8 cellular contexts compared by ENCODE assay signal in the genomic region with DNA sequence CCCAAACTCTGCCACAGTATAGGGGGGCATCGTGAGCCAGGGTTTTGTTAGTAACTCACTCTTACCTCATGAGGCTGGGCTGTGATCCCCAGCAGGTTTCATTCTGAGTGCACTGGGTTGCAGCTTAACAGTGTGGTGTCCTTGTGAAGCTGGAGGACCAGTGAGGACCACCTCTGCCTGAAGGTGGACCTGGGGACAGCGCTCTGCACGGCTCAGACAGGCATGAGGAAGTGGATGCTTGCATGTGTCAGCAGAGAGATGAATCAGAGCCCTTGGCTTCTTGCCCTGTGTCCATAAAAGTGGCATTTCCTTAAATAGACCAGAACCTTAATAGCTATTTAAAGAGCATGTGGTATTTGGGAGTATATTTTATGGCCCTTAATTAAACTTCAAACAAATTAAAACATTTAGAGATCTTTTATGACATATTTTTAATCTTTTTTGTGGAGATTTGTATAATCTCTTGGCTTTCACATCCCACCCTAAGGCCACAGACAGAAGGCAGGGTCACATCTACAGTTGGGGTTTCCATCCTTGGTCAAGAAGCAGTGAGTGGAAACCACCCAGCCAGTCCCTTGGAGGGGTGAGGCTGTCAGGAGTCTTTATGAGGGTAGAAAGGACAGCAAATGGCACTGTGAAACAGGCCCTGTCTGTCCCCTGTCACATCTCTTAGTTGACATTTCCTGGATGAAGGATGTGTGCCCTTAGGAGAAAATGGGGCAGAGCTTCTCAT. TPM values are rescaled to one million over a fixed set of nuclear protein-coding genes. Genes with fewer than 3 reads are reported as not detected.
A peak's percentile ranks its signal among the peaks of the same experiment; 100 is the strongest.
DNase-seq lines count a peak whose midpoint lies in the region; ATAC-seq, FAIRE-seq and TF ChIP-seq lines count a peak whose summit lies in the region.

No MANE protein-coding gene starts in this region.

- POLR2A ChIA-PET in HepG2 (lab: Yijun Ruan, JAX) = no interaction called here

- H4K20me1 ChIP-seq in HepG2 (ENCODE audit: insufficient read depth, low read length) = no peaks in the 10 kb centered on the region; the same call in 1 of the 2 replicates

- in situ Hi-C loops in HepG2 (cut with HindIII; ENCODE audit: extremely low pct_ligation_motif_present, low pct_unique_long_range_greater_than_20kb) = loop anchor here (5.0 kb wide), 1 partner anchor 40 kb away; no protein-coding TSS in a partner anchor

- BruUV-seq in HepG2 (replicated peaks; lab: Mats Ljungman, UMichigan) = TSS peak; percentile 14

- H3K9me3 ChIP-seq in HepG2 (ENCODE audit: low read length) = no peaks in the 10 kb centered on the region
- H3K9me3 ChIP-seq in tibial artery = no peaks in the 10 kb centered on the region

- H3K4me2 ChIP-seq in HepG2 (ENCODE audit: low read depth, low read length) = no peak overlapping the region

- no peak for TF ChIP-seq POLR2A in HepG2 (IDR thresholded peaks at IDR 0.05; ENCODE audit: insufficient read depth in 1 of 2, low read depth in 2 of 2, low read length in 2 of 2)

- intact Hi-C loops in HepG2 (cut with micrococcal nuclease; ENCODE audit: unreplicated experiment) = no loop called here
- intact Hi-C loops in tibial artery (cut with DNase I; ENCODE audit: low total_unique reads) = no loop called here

- H3K27ac Mint-ChIP-seq in central memory CD8-positive, alpha-beta T cell (ENCODE audit: low read depth) = peak overlapping the region; percentile 32

- H3K4me1 Mint-ChIP-seq in central memory CD8-positive, alpha-beta T cell = peaks cover 37% of the 10 kb centered on the region

- H3K36me3 Mint-ChIP-seq in central memory CD8-positive, alpha-beta T cell (ENCODE audit: insufficient read depth) = peaks cover 10% of the 10 kb centered on the region

- no peak for TF ChIP-seq EP300 in HepG2 (IDR thresholded peaks at IDR 0.05; ENCODE audit: low read depth in 2 of 2, low read length in 2 of 2)
- TF ChIP-seq EP300 in HepG2 (CRISPR knock-in tag; IDR thresholded peaks at IDR 0.05; ENCODE audit: borderline replicate concordance) = no peak

- WGBS in HepG2 (ENCODE audit: low lambda C conversion rate) = 88% methylated on average over 3 of the region's 3 CpGs

- H2AFZ ChIP-seq in HepG2 (ENCODE audit: low read length) = no peak overlapping the region

- H3K27me3 Mint-ChIP-seq in central memory CD8-positive, alpha-beta T cell = no peaks in the 10 kb centered on the region

- TF ChIP-seq RAD21 in HepG2 (CRISPR knock-in tag; IDR thresholded peaks at IDR 0.05) = no peak

- H3K79me2 ChIP-seq in HepG2 (ENCODE audit: insufficient read depth, low read length) = no peaks in the 10 kb centered on the region

- no peak overlapping the region for H3K27ac ChIP-seq in HepG2 (ENCODE audit: extremely low read length, insufficient read depth, low read length)
- peak overlapping the region; percentile 75 for H3K27ac ChIP-seq in tibial artery

- no peak for FAIRE-seq in HepG2 (lab: Jason Lieb, UNC)

- ATAC-seq in GM19023 (IDR thresholded peaks at IDR 0.05; ENCODE audit: unreplicated experiment) (peak; percentile 42), HepG2 (0 out of 3 replicates have a peak, but pooled peaks have one; percentile 32), GM21528 (IDR thresholded peaks at IDR 0.05; ENCODE audit: low FRiP score, unreplicated experiment) (no peak)
- ATAC-seq in central memory CD8-positive, alpha-beta T cell (replicated peaks; ENCODE audit: extremely low read depth, poor library complexity, severe bottlenecking) = no peak

- H3K4me1 ChIP-seq in HepG2 (ENCODE audit: insufficient read depth, low read length) (peaks cover 10% of the 10 kb centered on the region; the same call in 1 of the 2 replicates), tibial artery (peaks cover 0 to 68% (median 47%) of the 10 kb centered on the region in 4 donors)

- no peak overlapping the region for H3K9ac ChIP-seq in HepG2 (ENCODE audit: insufficient read depth, low read depth, low read length)

- no peak for TF ChIP-seq CTCF in AG09309 (IDR thresholded peaks at IDR 0.05; ENCODE audit: control insufficient read depth, insufficient read depth, low read depth, low read length, missing control alignments)
- no peak for TF ChIP-seq CTCF in HepG2 (CRISPR knock-in tag; IDR thresholded peaks at IDR 0.05)
- TF ChIP-seq CTCF in tibial artery (IDR thresholded peaks at IDR 0.05) = no peak

- peaks cover 18 to 65% of the 10 kb centered on the region in 2 experiments for H3K36me3 ChIP-seq in HepG2 (replicated peaks in 1 of 2; ENCODE audit: control insufficient read depth in 1 of 2, insufficient read depth in 2 of 2, low read length in 2 of 2)
- H3K36me3 ChIP-seq in tibial artery = peaks cover 6 to 28% (median 7%) of the 10 kb centered on the region in 3 donors

- DNase-seq in AG09309 (ENCODE audit: low read depth) (peak; percentile 90), NOMO-1 treated with DMSO at 0.1 percent for 48 hours (lab: John Stamatoyannopoulos, UW; ENCODE audit: unreplicated experiment) (peak; percentile 93), HepG2 (ENCODE audit: low spot score) (peak; percentile 24), tibial artery (peak; percentile 88 to 90), NCI-H510A treated with DMSO at 0.1 percent for 48 hours (lab: John Stamatoyannopoulos, UW) (no peak)
- no peak for DNase-seq in central memory CD8-positive, alpha-beta T cell (ENCODE audit: low spot score in 2 of 2)

- H3K4me3 ChIP-seq in AG09309 (ENCODE audit: control insufficient read depth, low read depth, low read length) (no peak overlapping the region), HepG2 (replicated peaks in 1 of 3; ENCODE audit: insufficient read depth in 1 of 3, low read depth in 2 of 3, low read length in 3 of 3) (no peak overlapping the region), tibial artery (no peak overlapping the region)

- H3K4me3 Mint-ChIP-seq in central memory CD8-positive, alpha-beta T cell = no peak overlapping the region

- H3K27me3 ChIP-seq in HepG2 (ENCODE audit: control insufficient read depth in 1 of 2, insufficient read depth in 2 of 2, low read length in 2 of 2) = no peaks in the 10 kb centered on the region
- H3K27me3 ChIP-seq in tibial artery = no peaks in the 10 kb centered on the region

- H3K9me3 Mint-ChIP-seq in central memory CD8-positive, alpha-beta T cell = no peaks in the 10 kb centered on the region

- CTCF ChIA-PET in HepG2 (lab: Yijun Ruan, JAX; ENCODE audit: low intra/inter-chr PET ratio, low total read pairs) = no interaction called here

TF ChIP-seq in HepG2, 621 proteins besides CTCF, POLR2A, EP300 and RAD21 (continues in another document):
- TF ChIP-seq ZNF75D (CRISPR knock-in tag; IDR thresholded peaks at IDR 0.05; ENCODE audit: borderline replicate concordance) = no peak
- no peak for TF ChIP-seq ZBTB7B (CRISPR knock-in tag; IDR thresholded peaks at IDR 0.05)
- TF ChIP-seq, protein P1, sequence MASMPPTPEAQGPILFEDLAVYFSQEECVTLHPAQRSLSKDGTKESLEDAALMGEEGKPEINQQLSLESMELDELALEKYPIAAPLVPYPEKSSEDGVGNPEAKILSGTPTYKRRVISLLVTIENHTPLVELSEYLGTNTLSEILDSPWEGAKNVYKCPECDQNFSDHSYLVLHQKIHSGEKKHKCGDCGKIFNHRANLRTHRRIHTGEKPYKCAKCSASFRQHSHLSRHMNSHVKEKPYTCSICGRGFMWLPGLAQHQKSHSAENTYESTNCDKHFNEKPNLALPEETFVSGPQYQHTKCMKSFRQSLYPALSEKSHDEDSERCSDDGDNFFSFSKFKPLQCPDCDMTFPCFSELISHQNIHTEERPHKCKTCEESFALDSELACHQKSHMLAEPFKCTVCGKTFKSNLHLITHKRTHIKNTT (CRISPR knock-in tag; IDR thresholded peaks at IDR 0.05) = no peak
- TF ChIP-seq MLLT10 (CRISPR knock-in tag; IDR thresholded peaks at IDR 0.05) = no peak
- TF ChIP-seq, protein P2, sequence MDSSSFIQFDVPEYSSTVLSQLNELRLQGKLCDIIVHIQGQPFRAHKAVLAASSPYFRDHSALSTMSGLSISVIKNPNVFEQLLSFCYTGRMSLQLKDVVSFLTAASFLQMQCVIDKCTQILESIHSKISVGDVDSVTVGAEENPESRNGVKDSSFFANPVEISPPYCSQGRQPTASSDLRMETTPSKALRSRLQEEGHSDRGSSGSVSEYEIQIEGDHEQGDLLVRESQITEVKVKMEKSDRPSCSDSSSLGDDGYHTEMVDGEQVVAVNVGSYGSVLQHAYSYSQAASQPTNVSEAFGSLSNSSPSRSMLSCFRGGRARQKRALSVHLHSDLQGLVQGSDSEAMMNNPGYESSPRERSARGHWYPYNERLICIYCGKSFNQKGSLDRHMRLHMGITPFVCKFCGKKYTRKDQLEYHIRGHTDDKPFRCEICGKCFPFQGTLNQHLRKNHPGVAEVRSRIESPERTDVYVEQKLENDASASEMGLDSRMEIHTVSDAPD (CRISPR knock-in tag; IDR thresholded peaks at IDR 0.05) = no peak
- TF ChIP-seq PRPF4 (IDR thresholded peaks at IDR 0.05; ENCODE audit: low read depth, low read length, poor library complexity, severe bottlenecking) = no peak

RNA-seq across cellular contexts. Expression of a gene that starts 24.8 kb away (rescaled TPM):
- 3.3 and 4.0 TPM in 2 replicates for total RNA-seq in HepG2 (2016; rRNA removed; fragmentation: Illumina TruSeq; extraction: Trizol)
- 1.3 and 1.5 TPM in 2 replicates for total RNA-seq in HepG2 (2016; cell fraction: cytosol; rRNA removed; fragmentation: Illumina TruSeq; extraction: Trizol; ENCODE audit: low read depth)
- total RNA-seq in HepG2 (2016; cell fraction: insoluble cytoplasmic fraction; rRNA removed; fragmentation: Illumina TruSeq; extraction: Trizol) = 3.1 and 3.5 TPM in 2 replicates
- total RNA-seq in HepG2 (2016; cell fraction: membrane; rRNA removed; fragmentation: Illumina TruSeq; extraction: Trizol) = 2.9 and 5.0 TPM in 2 replicates
- 2.4 TPM in 2 replicates for total RNA-seq in HepG2 (2016; cell fraction: nucleus; rRNA removed; fragmentation: Illumina TruSeq; extraction: Trizol)
- polyA plus RNA-seq in HepG2 (2011; rRNA removed) = 5.0 and 7.3 TPM in 2 replicates
- 4.4 and 5.8 TPM in 2 replicates for polyA plus RNA-seq in HepG2 (2011; cell fraction: cytosol; rRNA removed)
- 15.5 and 20.4 TPM in 2 replicates for polyA plus RNA-seq in HepG2 (2011; cell fraction: nucleus; rRNA removed)
- 7.5 and 9.0 TPM in 2 replicates for polyA plus RNA-seq in HepG2 (2012)
- 1.3 and 1.7 TPM in 2 replicates for polyA plus RNA-seq in HepG2 (2016; cell fraction: cytosol; fragmentation: Illumina TruSeq; extraction: Trizol; ENCODE audit: low read depth)
- polyA plus RNA-seq in HepG2 (2016; cell fraction: insoluble cytoplasmic fraction; fragmentation: Illumina TruSeq; extraction: Trizol; ENCODE audit: low read depth) = 3.1 and 3.9 TPM in 2 replicates
- 2.3 and 3.2 TPM in 2 replicates for polyA plus RNA-seq in HepG2 (2016; cell fraction: membrane; fragmentation: Illumina TruSeq; extraction: Trizol; ENCODE audit: low read depth)
- 4.1 and 4.2 TPM in 2 replicates for polyA plus RNA-seq in HepG2 (2016; cell fraction: nucleus; fragmentation: Illumina TruSeq; extraction: Trizol; ENCODE audit: insufficient read depth, low read depth)
- polyA minus RNA-seq in HepG2 (2011; rRNA and poly(A)+ RNA removed; ENCODE audit: low replicate concordance) = 3.1 and 18.4 TPM in 2 replicates
- polyA minus RNA-seq in HepG2 (2011; cell fraction: cytosol; rRNA and poly(A)+ RNA removed) = 1.4 and 2.7 TPM in 2 replicates
- 4.9 and 7.1 TPM in 2 replicates for polyA minus RNA-seq in HepG2 (2011; cell fraction: nucleus; rRNA and poly(A)+ RNA removed)

Comparison
In these comparisons a context has a peak if more than half of its experiments do, and no peak if none do; other contexts are left out.
1. DNase-seq: peak in AG09309 (single experiment), NOMO-1 treated with DMSO at 0.1 percent for 48 hours (single experiment), HepG2 (single experiment) and tibial artery (2 of 2); none in central memory CD8-positive, alpha-beta T cell (0 of 2) and NCI-H510A treated with DMSO at 0.1 percent for 48 hours (single experiment).
2. ATAC-seq: peak in GM19023 (single experiment) and HepG2 (single experiment); none in central memory CD8-positive, alpha-beta T cell (single experiment) and GM21528 (single experiment).